2 cellular contexts compared by ENCODE assay signal in the genomic region with DNA sequence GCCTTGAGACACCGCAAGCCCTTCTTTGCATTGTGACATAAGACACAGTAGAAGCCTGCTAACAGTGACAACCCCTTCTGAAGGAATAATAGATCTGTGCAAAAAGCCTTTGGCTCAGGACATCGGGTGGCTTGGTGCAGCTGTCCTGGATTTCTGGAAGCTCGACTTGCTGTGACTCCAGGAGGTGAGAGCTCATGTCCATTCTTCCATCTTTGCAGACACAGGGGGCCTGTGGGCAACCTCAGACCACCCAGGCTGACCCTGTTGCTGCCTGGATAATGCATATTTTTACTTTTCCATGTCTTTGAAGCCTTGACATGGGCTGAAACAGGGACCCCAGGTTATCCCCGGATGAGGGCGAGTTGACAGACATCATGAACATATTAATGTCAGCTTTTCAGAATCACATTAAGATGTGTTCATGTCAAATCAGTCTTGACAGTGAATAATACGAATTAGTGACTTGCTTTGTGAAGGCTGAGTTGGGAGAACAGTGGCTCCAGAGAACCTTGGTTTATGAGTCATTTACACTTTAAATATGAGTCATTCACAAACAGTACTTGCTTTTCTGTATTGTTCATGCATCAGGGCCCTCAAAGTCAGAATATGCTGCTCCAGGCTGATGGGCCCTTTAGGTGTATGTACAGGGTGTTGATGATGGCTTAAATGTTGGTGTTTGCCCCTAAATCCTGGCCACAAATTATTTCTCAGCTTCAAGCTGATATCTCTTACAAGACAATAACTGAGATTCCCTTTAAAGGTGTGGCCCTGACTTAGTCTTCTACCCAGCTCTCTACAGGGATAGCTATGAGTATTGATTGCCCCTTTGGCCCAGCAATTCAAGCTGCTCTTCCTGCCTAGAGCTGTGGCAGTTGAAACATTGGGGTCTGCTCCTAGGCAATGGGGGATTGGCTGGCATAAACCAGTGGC.
TF ChIP-seq lines count a peak whose summit lies in the region.

No MANE protein-coding gene starts in this region.

TF ChIP-seq in GM12891, 5 proteins besides CTCF, POLR2A, EP300 and RAD21 (continued from another document):
- TF ChIP-seq TAF1 (IDR thresholded peaks at IDR 0.05; ENCODE audit: low read depth, low read length), result no peak
TF ChIP-seq in GM12891: peak in this region for 0.

TF ChIP-seq in HCT116, 20 proteins besides CTCF, POLR2A, EP300 and RAD21 (continued from another document):
- TF ChIP-seq ZNF274 (IDR thresholded peaks at IDR 0.05; ENCODE audit: low read depth, low read length), result no peak
- no peak for TF ChIP-seq YY1 (IDR thresholded peaks at IDR 0.05; ENCODE audit: extremely low read depth, insufficient replicate concordance, low read depth, low read length)
- no peak for TF ChIP-seq EZH2phosphoT487 (IDR thresholded peaks at IDR 0.05; ENCODE audit: borderline replicate concordance)
- TF ChIP-seq, protein P1, sequence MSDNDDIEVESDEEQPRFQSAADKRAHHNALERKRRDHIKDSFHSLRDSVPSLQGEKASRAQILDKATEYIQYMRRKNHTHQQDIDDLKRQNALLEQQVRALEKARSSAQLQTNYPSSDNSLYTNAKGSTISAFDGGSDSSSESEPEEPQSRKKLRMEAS (IDR thresholded peaks at IDR 0.05), result peak; percentile 47; the same call in 1 of the 2 replicates
- TF ChIP-seq FOSL1 (IDR thresholded peaks at IDR 0.05; ENCODE audit: low read depth), result peak; percentile 97
- TF ChIP-seq, protein P2, sequence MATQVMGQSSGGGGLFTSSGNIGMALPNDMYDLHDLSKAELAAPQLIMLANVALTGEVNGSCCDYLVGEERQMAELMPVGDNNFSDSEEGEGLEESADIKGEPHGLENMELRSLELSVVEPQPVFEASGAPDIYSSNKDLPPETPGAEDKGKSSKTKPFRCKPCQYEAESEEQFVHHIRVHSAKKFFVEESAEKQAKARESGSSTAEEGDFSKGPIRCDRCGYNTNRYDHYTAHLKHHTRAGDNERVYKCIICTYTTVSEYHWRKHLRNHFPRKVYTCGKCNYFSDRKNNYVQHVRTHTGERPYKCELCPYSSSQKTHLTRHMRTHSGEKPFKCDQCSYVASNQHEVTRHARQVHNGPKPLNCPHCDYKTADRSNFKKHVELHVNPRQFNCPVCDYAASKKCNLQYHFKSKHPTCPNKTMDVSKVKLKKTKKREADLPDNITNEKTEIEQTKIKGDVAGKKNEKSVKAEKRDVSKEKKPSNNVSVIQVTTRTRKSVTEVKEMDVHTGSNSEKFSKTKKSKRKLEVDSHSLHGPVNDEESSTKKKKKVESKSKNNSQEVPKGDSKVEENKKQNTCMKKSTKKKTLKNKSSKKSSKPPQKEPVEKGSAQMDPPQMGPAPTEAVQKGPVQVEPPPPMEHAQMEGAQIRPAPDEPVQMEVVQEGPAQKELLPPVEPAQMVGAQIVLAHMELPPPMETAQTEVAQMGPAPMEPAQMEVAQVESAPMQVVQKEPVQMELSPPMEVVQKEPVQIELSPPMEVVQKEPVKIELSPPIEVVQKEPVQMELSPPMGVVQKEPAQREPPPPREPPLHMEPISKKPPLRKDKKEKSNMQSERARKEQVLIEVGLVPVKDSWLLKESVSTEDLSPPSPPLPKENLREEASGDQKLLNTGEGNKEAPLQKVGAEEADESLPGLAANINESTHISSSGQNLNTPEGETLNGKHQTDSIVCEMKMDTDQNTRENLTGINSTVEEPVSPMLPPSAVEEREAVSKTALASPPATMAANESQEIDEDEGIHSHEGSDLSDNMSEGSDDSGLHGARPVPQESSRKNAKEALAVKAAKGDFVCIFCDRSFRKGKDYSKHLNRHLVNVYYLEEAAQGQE (IDR thresholded peaks at IDR 0.05; ENCODE audit: low read depth), result no peak
- TF ChIP-seq POLR2AphosphoS5 (IDR thresholded peaks at IDR 0.05; ENCODE audit: low read depth, low read length), result peak; percentile 34; the same call in 1 of the 2 replicates
